In genomic region chr9:66837242-66837937, GRCh38 we compare ENCODE assay signal across 8 cellular contexts.
DNase-seq lines count a peak whose midpoint lies in the region; ATAC-seq, FAIRE-seq and TF ChIP-seq lines count a peak whose summit lies in the region.
"Not testable (repeated sequence)": the region's sequence is repeated elsewhere in the genome, so short reads cannot be mapped to it uniquely, and the experiment has no call there.

No MANE protein-coding gene starts in this region.

- intact Hi-C loops in PC-3 (cut with micrococcal nuclease); GM12878 (cut with micrococcal nuclease; ENCODE audit: unreplicated experiment); pancreas (cut with DNase I): not testable (repeated sequence)

- FAIRE-seq in GM12878 (lab: Jason Lieb, UNC); pancreas (lab: Jason Lieb, UNC): not testable (repeated sequence)

- POLR2A ChIA-PET in PC-3 (lab: Charles Lee; ENCODE audit: unreplicated experiment); GM12878 (lab: Charles Lee): not testable (repeated sequence)

- H2AFZ ChIP-seq in PC-3 (ENCODE audit: low read length); GM12878 (ENCODE audit: control insufficient read depth, low read depth, low read length): not testable (repeated sequence)

- BruUV-seq in PC-3 (replicated peaks; lab: Mats Ljungman, UMichigan); GM12878 (replicated peaks; lab: Mats Ljungman, UMichigan): not testable (repeated sequence)

- not testable (repeated sequence) for DNase-seq in PC-3; T-helper 17 cell; GM12878 (ENCODE audit: low read depth, low spot score); pancreas

- TF ChIP-seq CTCF in PC-3 (conservative IDR thresholded peaks at IDR 0.05; ENCODE audit: low read depth, low read length); GM12878 (IDR thresholded peaks at IDR 0.05 in 2 of 3, conservative IDR thresholded peaks at IDR 0.05 in 1 of 3; ENCODE audit: control insufficient read depth in 2 of 3, extremely low read depth in 1 of 3, insufficient read depth in 1 of 3, low read depth in 3 of 3, low read length in 3 of 3); pancreas (IDR thresholded peaks at IDR 0.05): not testable (repeated sequence)

- in situ Hi-C loops in GM12878 (cut with MboI), result not testable (repeated sequence)

- not testable (repeated sequence) for H4K20me1 ChIP-seq in PC-3 (ENCODE audit: low read length); GM12878 (ENCODE audit: control insufficient read depth, insufficient read depth)

- SMC1A ChIA-PET in GM12878 (lab: Charles Lee; ENCODE audit: uncharacterized antibody, unreplicated experiment), result not testable (repeated sequence)

- not testable (repeated sequence) for H3K36me3 ChIP-seq in PC-3 (ENCODE audit: low read depth, low read length); GM12878 (ENCODE audit: control insufficient read depth in 2 of 2, insufficient read depth in 2 of 2, low read length in 1 of 2); pancreas

- H3K27me3 ChIP-seq in PC-3 (ENCODE audit: low read length); GM12878 (replicated peaks in 1 of 2; ENCODE audit: control insufficient read depth in 2 of 2, insufficient read depth in 2 of 2, low read length in 1 of 2); pancreas: not testable (repeated sequence)

- H3K79me2 ChIP-seq in PC-3 (ENCODE audit: low read length); GM12878 (ENCODE audit: control insufficient read depth, insufficient read depth, low read length): not testable (repeated sequence)

- not testable (repeated sequence) for H3K9me2 ChIP-seq in PC-3 (replicated peaks; ENCODE audit: low read length)

- H3K4me3 ChIP-seq in PC-3 (ENCODE audit: low read length); GM12878; pancreas: not testable (repeated sequence)

- 17% methylated on average over 3 of the region's 9 CpGs for WGBS in GM12878 (ENCODE audit: insufficient coverage, insufficient replicate concordance, low lambda C conversion rate, missing lambda C conversion rate)
- 83 to 85% methylated on average over 2 of the region's 9 CpGs for WGBS in pancreas, 2 donors

- TF ChIP-seq POLR2A in GM12878 (IDR thresholded peaks at IDR 0.05; ENCODE audit: low read depth, low read length), result not testable (repeated sequence)

- not testable (repeated sequence) for H3K36me3 Mint-ChIP-seq in T-helper 17 cell (ENCODE audit: low read depth)

- H3F3A ChIP-seq in PC-3 (ENCODE audit: low read length, unreplicated experiment), result not testable (repeated sequence)

- TF ChIP-seq RAD21 in GM12878 (IDR thresholded peaks at IDR 0.05; ENCODE audit: insufficient read depth, low read depth, low read length), result not testable (repeated sequence)

- H3K27me3 Mint-ChIP-seq in T-helper 17 cell, result not testable (repeated sequence)

- not testable (repeated sequence) for H3K9ac ChIP-seq in PC-3 (ENCODE audit: low read length); GM12878 (ENCODE audit: control insufficient read depth, insufficient read depth, low read length)

- TF ChIP-seq EP300 in GM12878 (IDR thresholded peaks at IDR 0.05; ENCODE audit: borderline replicate concordance in 1 of 2, control insufficient read depth in 1 of 2, low read depth in 2 of 2, low read length in 2 of 2), result not testable (repeated sequence)

- not testable (repeated sequence) for H3K4me3 Mint-ChIP-seq in T-helper 17 cell

- not testable (repeated sequence) for H3K27ac ChIP-seq in PC-3 (ENCODE audit: low read length); GM12878 (ENCODE audit: control insufficient read depth, insufficient read depth); pancreas

- ATAC-seq in GM18511 (IDR thresholded peaks at IDR 0.05; ENCODE audit: unreplicated experiment) (peak; percentile 50), GM18867 (IDR thresholded peaks at IDR 0.05; ENCODE audit: unreplicated experiment) (peak; percentile 60), GM19351 (IDR thresholded peaks at IDR 0.05; ENCODE audit: unreplicated experiment) (peak; percentile 60), HG03175 (IDR thresholded peaks at IDR 0.05; ENCODE audit: unreplicated experiment) (peak; percentile 60), PC-3 (peak; percentile 75), T-helper 17 cell (peak; percentile 32), GM12878 (peak; percentile 50), pancreas (peak; percentile 50 to 74 (median 58))

- not testable (repeated sequence) for H3K4me1 ChIP-seq in PC-3 (ENCODE audit: insufficient read depth, low read length); GM12878 (ENCODE audit: control insufficient read depth, insufficient read depth, low read length); pancreas

- H3K4me2 ChIP-seq in PC-3 (ENCODE audit: low read length); GM12878 (ENCODE audit: control insufficient read depth, insufficient read depth): not testable (repeated sequence)

- CTCF ChIA-PET in PC-3 (lab: Charles Lee); GM12878 (lab: Yijun Ruan, JAX): not testable (repeated sequence)

- H3K27ac Mint-ChIP-seq in T-helper 17 cell, result not testable (repeated sequence)

- H3K9me3 ChIP-seq in PC-3 (ENCODE audit: low read length); T-helper 17 cell (ENCODE audit: control insufficient read depth, low read length, poor library complexity, severe bottlenecking); GM12878 (replicated peaks; ENCODE audit: control insufficient read depth, insufficient read depth, low read length); pancreas: not testable (repeated sequence)

- not testable (repeated sequence) for H3K4me1 Mint-ChIP-seq in T-helper 17 cell

- RAD21 ChIA-PET in GM12878 (lab: Charles Lee; ENCODE audit: unreplicated experiment), result not testable (repeated sequence)
